12 cellular contexts compared by ENCODE assay signal in genomic region chr12:104702565-104703139, GRCh38.
DNase-seq lines count a peak whose midpoint lies in the region; ATAC-seq and TF ChIP-seq lines count a peak whose summit lies in the region.
"Had no signal": no experiment of that assay in that cellular context is flagged by ENCODE, and none has a peak within 500 bp of the region (broad histone marks: within the 10 kb centered on the region; RNA-seq: fewer than 3 reads in every experiment).

No MANE protein-coding gene starts in this region.

- no peaks in the 10 kb centered on the region for H3K27me3 ChIP-seq in adipocyte (replicated peaks; ENCODE audit: control insufficient read depth, insufficient read depth, low read length)

- H3K9ac ChIP-seq in adipocyte (ENCODE audit: low read length), result peak overlapping the region; percentile 77

- H3K4me1 ChIP-seq in adipocyte (ENCODE audit: control insufficient read depth, insufficient read depth, low read length), result peaks cover 64% of the 10 kb centered on the region

- DNase-seq in AG10803 (ENCODE audit: low read depth), result peak; percentile 83
- peak; percentile 50 for DNase-seq in adipocyte (ENCODE audit: low read depth)
- DNase-seq in Right ventricle myocardium superior, result peak; percentile 82
- DNase-seq in posterior vena cava (ENCODE audit: low spot score), result peak; percentile 92
- DNase-seq in NCI-H2081 (lab: John Stamatoyannopoulos, UW), result no peak
- DNase-seq in anterior cingulate cortex (lab: John Stamatoyannopoulos, UW), result no peak
- DNase-seq in NCI-H524 (lab: John Stamatoyannopoulos, UW), result no peak
- DNase-seq: activated naive CD8-positive, alpha-beta T cell treated with anti-CD3 and anti-CD28 coated beads, Interleukin-2, amount 50 U/mL, for 24 hours; DMS79 treated with DMSO at 0.1 percent for 48 hours; stimulated activated CD4-positive, alpha-beta T cell treated with anti-CD3 and anti-CD28 coated beads, Interleukin-12 subunit alpha, Interleukin-12 subunit beta, amount 100 ng/mL, for 4 hours had no signal

- no peak for TF ChIP-seq CTCF in AG10803 (conservative IDR thresholded peaks at IDR 0.05; ENCODE audit: low read length)

- intact Hi-C loops in Right ventricle myocardium superior (cut with DNase I) (no loop called here), posterior vena cava (cut with DNase I) (no loop called here)

- H3K36me3 ChIP-seq in adipocyte (ENCODE audit: control insufficient read depth, insufficient read depth, low read length, severe bottlenecking), result no peaks in the 10 kb centered on the region

- no peaks in the 10 kb centered on the region for H3K9me3 ChIP-seq in adipocyte (ENCODE audit: control insufficient read depth, low read length)

- ATAC-seq in Right ventricle myocardium superior (ENCODE audit: poor library complexity) (peak; percentile 88), GM21529 (IDR thresholded peaks at IDR 0.05; ENCODE audit: unreplicated experiment) (no peak)
- ATAC-seq: activated naive CD8-positive, alpha-beta T cell treated with anti-CD3 and anti-CD28 coated beads, Interleukin-2, amount 50 U/mL, for 24 hours; left colon had no signal

- H3K4me3 ChIP-seq in AG10803 (ENCODE audit: low read length) (peak overlapping the region; percentile 27), adipocyte (ENCODE audit: low read length) (peak overlapping the region; percentile 62)

Comparison
In these comparisons a context has a peak if more than half of its experiments do, and no peak if none do; other contexts are left out.
1. DNase-seq: peak in AG10803 (single experiment), adipocyte (single experiment), Right ventricle myocardium superior (single experiment) and posterior vena cava (single experiment); none in NCI-H2081 (0 of 2), anterior cingulate cortex (0 of 58) and NCI-H524 (0 of 2).